9 cellular contexts compared by ENCODE assay signal in genomic region chr11:803770-804598, GRCh38. TPM values are rescaled to one million over a fixed set of nuclear protein-coding genes. Genes with fewer than 3 reads are reported as not detected.
A peak's percentile ranks its signal among the peaks of the same experiment; 100 is the strongest.
DNase-seq lines count a peak whose midpoint lies in the region; ATAC-seq, FAIRE-seq and TF ChIP-seq lines count a peak whose summit lies in the region.
"Had no signal": no experiment of that assay in that cellular context is flagged by ENCODE, and none has a peak within 500 bp of the region (broad histone marks: within the 10 kb centered on the region; RNA-seq: fewer than 3 reads in every experiment).

No MANE protein-coding gene starts in this region.

- no peak for TF ChIP-seq CTCF in astrocyte (IDR thresholded peaks at IDR 0.05; ENCODE audit: insufficient read depth, low read depth, low read length)

- no peaks in the 10 kb centered on the region for H3K9me3 Mint-ChIP-seq in astrocyte (ENCODE audit: unreplicated experiment)

- H3K27me3 Mint-ChIP-seq in astrocyte (ENCODE audit: low read depth, unreplicated experiment), result no peaks in the 10 kb centered on the region

- peaks cover 35% of the 10 kb centered on the region for H3K79me2 ChIP-seq in astrocyte (ENCODE audit: insufficient read depth, low read length)

- H3K36me3 ChIP-seq in BLaER1, result peaks cover 43% of the 10 kb centered on the region
- H3K36me3 ChIP-seq in astrocyte (ENCODE audit: insufficient read depth, low read length), result no peaks in the 10 kb centered on the region
- no peaks in the 10 kb centered on the region for H3K36me3 ChIP-seq in mucosa of stomach (ENCODE audit: control insufficient read depth, insufficient read depth, low read length)

- H4K20me1 ChIP-seq in BLaER1, result peaks cover 32% of the 10 kb centered on the region; the same call in 1 of the 2 replicates
- H4K20me1 ChIP-seq in astrocyte (ENCODE audit: insufficient read depth, low read length), result peaks cover 20% of the 10 kb centered on the region

- no peak overlapping the region for H3K27ac Mint-ChIP-seq in astrocyte (ENCODE audit: unreplicated experiment)

- H3K9me3 ChIP-seq in BLaER1 (no peaks in the 10 kb centered on the region), astrocyte (ENCODE audit: insufficient read depth, low read depth, low read length) (no peaks in the 10 kb centered on the region), mucosa of stomach (ENCODE audit: control insufficient read depth, low read length) (no peaks in the 10 kb centered on the region)

- no peak for DNase-seq in Jurkat, Clone E6-1 (ENCODE audit: low read depth, low spot score)
- DNase-seq in astrocyte (ENCODE audit: low read depth), result no peak
- DNase-seq: islet precursor cell had no signal

- no peaks in the 10 kb centered on the region for H3K36me3 Mint-ChIP-seq in astrocyte (ENCODE audit: low read depth, unreplicated experiment)

- H3K27me3 ChIP-seq in BLaER1 (no peaks in the 10 kb centered on the region), astrocyte (ENCODE audit: insufficient read depth, low read length) (no peaks in the 10 kb centered on the region), mucosa of stomach (ENCODE audit: control insufficient read depth, insufficient read depth, low read length) (no peaks in the 10 kb centered on the region)

- ATAC-seq in HG02763 (IDR thresholded peaks at IDR 0.05; ENCODE audit: unreplicated experiment) (no peak), GM19328 (IDR thresholded peaks at IDR 0.05; ENCODE audit: unreplicated experiment) (no peak), GM21717 (IDR thresholded peaks at IDR 0.05; ENCODE audit: unreplicated experiment) (no peak), HG03520 (IDR thresholded peaks at IDR 0.05; ENCODE audit: unreplicated experiment) (no peak)

- H2AFZ ChIP-seq in astrocyte (ENCODE audit: low read depth, low read length), result peak overlapping the region; percentile 2

- H3K4me3 ChIP-seq in BLaER1 (peak overlapping the region; percentile 76), astrocyte (ENCODE audit: insufficient read depth, low read depth, low read length) (peak overlapping the region; percentile 57), mucosa of stomach (ENCODE audit: low read length) (peak overlapping the region; percentile 22)
- peak overlapping the region; percentile 75 for H3K4me3 ChIP-seq in Jurkat, Clone E6-1 (ENCODE audit: low read length)

- H3K4me2 ChIP-seq in BLaER1 (peak overlapping the region; percentile 99), astrocyte (ENCODE audit: low read length) (peak overlapping the region; percentile 93)

- H3K27ac ChIP-seq in BLaER1 (peak overlapping the region; percentile 89), astrocyte (ENCODE audit: low read depth, low read length) (no peak overlapping the region)

- peaks cover 53% of the 10 kb centered on the region for H3K4me1 ChIP-seq in BLaER1
- H3K4me1 ChIP-seq in astrocyte (ENCODE audit: insufficient read depth, low read length), result peaks cover 26% of the 10 kb centered on the region
- peaks cover 21% of the 10 kb centered on the region for H3K4me1 ChIP-seq in mucosa of stomach (ENCODE audit: control insufficient read depth, insufficient read depth, low read length)

- H3K9ac ChIP-seq in BLaER1 (peak overlapping the region; percentile 80), astrocyte (ENCODE audit: low read length) (peak overlapping the region; percentile 71), mucosa of stomach (ENCODE audit: low read length) (peak overlapping the region; percentile 71)

- peak overlapping the region; percentile 79 for H3K4me3 Mint-ChIP-seq in astrocyte (ENCODE audit: unreplicated experiment)

- no peaks in the 10 kb centered on the region for H3K4me1 Mint-ChIP-seq in astrocyte (ENCODE audit: low read depth, unreplicated experiment)

- no peak for FAIRE-seq in astrocyte (lab: Jason Lieb, UNC)

RNA-seq across cellular contexts. Expression of gene PIDD1, which starts 1.0 kb away (rescaled TPM):
- 26.8 TPM for polyA plus RNA-seq in Jurkat, Clone E6-1 (2012; ENCODE audit: insufficient read depth, insufficient read length)
- 22.2 and 26.8 TPM in 2 replicates for total RNA-seq in astrocyte

RNA-seq across cellular contexts. Expression of gene RPLP2, which starts 5.8 kb away (rescaled TPM):
- 2,039 TPM for polyA plus RNA-seq in Jurkat, Clone E6-1 (2012; ENCODE audit: insufficient read depth, insufficient read length)
- total RNA-seq in astrocyte, result 1,592 and 1,666 TPM in 2 replicates

RNA-seq across cellular contexts. Expression of gene SLC25A22, which starts 5.9 kb away (rescaled TPM):
- 27.1 TPM for polyA plus RNA-seq in Jurkat, Clone E6-1 (2012; ENCODE audit: insufficient read depth, insufficient read length)
- 20.5 and 21.4 TPM in 2 replicates for total RNA-seq in astrocyte

RNA-seq across cellular contexts. Expression of gene CEND1, which starts 14.1 kb away (rescaled TPM):
- not detected for polyA plus RNA-seq in Jurkat, Clone E6-1 (2012; ENCODE audit: insufficient read depth, insufficient read length)
- total RNA-seq in astrocyte, result 0.59 and 0.62 TPM in 2 replicates

RNA-seq across cellular contexts. Expression of gene PNPLA2, which starts 14.7 kb away (rescaled TPM):
- polyA plus RNA-seq in Jurkat, Clone E6-1 (2012; ENCODE audit: insufficient read depth, insufficient read length), result 62.6 TPM
- total RNA-seq in astrocyte, result 46.8 and 50.8 TPM in 2 replicates

Comparison
In these comparisons a context has a peak if more than half of its experiments do, and no peak if none do; other contexts are left out.
1. H3K4me3 ChIP-seq: peak in every context shown above with its lines; median percentile 76 in BLaER1; 75 in Jurkat, Clone E6-1; 57 in astrocyte; 22 in mucosa of stomach.